8 cellular contexts compared by ENCODE assay signal in the genomic region with DNA sequence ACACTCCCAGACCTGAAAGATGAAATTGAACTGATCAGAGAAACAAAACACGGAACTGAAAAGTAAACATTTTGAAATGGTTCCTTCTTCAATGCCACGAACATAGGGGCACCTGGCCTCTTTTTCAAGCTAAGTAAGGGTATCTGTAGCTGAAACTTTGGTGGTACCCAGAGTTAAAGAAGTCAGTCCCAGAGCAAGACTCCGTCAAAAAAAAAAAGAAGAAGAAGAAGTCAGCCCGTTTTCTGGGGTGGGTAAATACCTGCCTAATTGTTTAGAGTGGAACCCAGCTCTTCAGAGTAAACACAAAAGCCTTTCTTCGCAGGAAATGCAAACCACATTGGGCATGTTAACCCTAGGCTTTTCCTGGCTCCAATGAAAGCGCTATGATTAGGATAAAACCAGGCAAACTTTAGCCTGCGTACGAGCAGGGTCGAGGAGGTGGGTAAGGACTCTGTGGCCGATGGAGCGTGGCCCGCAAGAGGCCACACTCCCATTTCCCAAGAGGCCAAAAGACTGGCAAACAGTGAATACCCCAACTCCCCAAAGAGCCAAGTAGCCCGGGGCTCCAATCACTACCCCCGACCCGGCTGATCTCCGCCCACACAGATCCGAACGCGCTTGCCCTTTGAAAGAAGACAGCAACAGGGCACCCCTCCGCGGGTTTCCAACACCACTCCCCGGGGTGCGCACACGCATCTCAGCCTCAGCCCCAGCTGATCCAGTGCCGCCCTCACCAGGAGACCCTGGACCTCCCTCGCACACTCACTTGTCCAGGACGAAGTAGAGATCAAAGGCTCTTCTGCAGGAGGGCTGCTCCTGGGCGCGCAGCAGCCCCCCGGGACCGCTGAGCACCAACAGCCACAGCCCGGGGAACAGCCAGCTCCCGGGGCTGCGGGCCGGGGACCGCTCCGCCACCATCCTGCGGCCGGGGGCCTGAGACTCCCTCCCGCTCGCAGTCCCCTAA. TPM values are rescaled to one million over a fixed set of nuclear protein-coding genes. Genes with fewer than 3 reads are reported as not detected.
A peak's percentile ranks its signal among the peaks of the same experiment; 100 is the strongest.
DNase-seq lines count a peak whose midpoint lies in the region; ATAC-seq and TF ChIP-seq lines count a peak whose summit lies in the region.

No MANE protein-coding gene starts in this region.

- H3K36me3 ChIP-seq in thyroid gland = no peaks in the 10 kb centered on the region

- intact Hi-C loops in thyroid gland (cut with DNase I) = no loop called here

- DNase-seq in NCI-H1694 treated with DMSO at 0.1 percent for 48 hours (lab: John Stamatoyannopoulos, UW) (peak; percentile 16), NCI-H1694 (lab: John Stamatoyannopoulos, UW) (no peak), NCI-H510A treated with DMSO at 0.1 percent for 48 hours (lab: John Stamatoyannopoulos, UW) (peak; percentile 21), thyroid gland (peak; percentile 29 to 41)
- peak; percentile 76 for DNase-seq in activated CD8-positive, alpha-beta memory T cell treated with anti-CD3 and anti-CD28 coated beads, Interleukin-2, amount 50 U/mL, for 48 hours
- DNase-seq in naive thymus-derived CD8-positive, alpha-beta T cell = peak; percentile 29 to 81 (median 58)

- no peak for TF ChIP-seq POLR2A in thyroid gland (IDR thresholded peaks at IDR 0.05)

- peak overlapping the region; percentile 23 to 81 (median 78) for H3K4me3 ChIP-seq in thyroid gland (replicated peaks in 1 of 3)

- peaks cover 18 to 73% (median 45%) of the 10 kb centered on the region in 4 donors for H3K4me1 Mint-ChIP-seq in naive thymus-derived CD8-positive, alpha-beta T cell

- H3K27ac Mint-ChIP-seq in naive thymus-derived CD8-positive, alpha-beta T cell = peak overlapping the region; percentile 87 to 99 (median 97)

- H3K36me3 Mint-ChIP-seq in naive thymus-derived CD8-positive, alpha-beta T cell = peaks cover 0 to 22% (median 4%) of the 10 kb centered on the region in 3 donors

- peak; percentile 15 for ATAC-seq in HG02884 (IDR thresholded peaks at IDR 0.05; ENCODE audit: unreplicated experiment)
- peak; percentile 25 for ATAC-seq in esophagus mucosa
- peak; percentile 63 to 68 for ATAC-seq in naive thymus-derived CD8-positive, alpha-beta T cell

- no peaks in the 10 kb centered on the region for H3K27me3 ChIP-seq in thyroid gland

- no peaks in the 10 kb centered on the region for H3K9me3 Mint-ChIP-seq in naive thymus-derived CD8-positive, alpha-beta T cell

- H3K9me3 ChIP-seq in thyroid gland = no peaks in the 10 kb centered on the region

- WGBS in thyroid gland, 2 donors = 12 to 13% methylated on average over 19 to 21 of the region's 41 CpGs

- POLR2A ChIA-PET in naive thymus-derived CD8-positive, alpha-beta T cell (lab: Charles Lee) = interaction anchor here (0.9 to 2.8 kb wide), 7 partner anchors 11 to 131 kb away, joined by 3 to 19 read pairs (median 3); no protein-coding TSS in a partner anchor

- no peak for TF ChIP-seq CTCF in thyroid gland (IDR thresholded peaks at IDR 0.05)

- peaks cover 0 to 6% of the 10 kb centered on the region in 2 donors for H3K4me1 ChIP-seq in thyroid gland

- no peaks in the 10 kb centered on the region for H3K27me3 Mint-ChIP-seq in naive thymus-derived CD8-positive, alpha-beta T cell

- H3K4me3 Mint-ChIP-seq in naive thymus-derived CD8-positive, alpha-beta T cell = peak overlapping the region; percentile 88 to 99 (median 97)

- peak overlapping the region; percentile 71 to 83 (median 83) for H3K27ac ChIP-seq in thyroid gland

RNA-seq across cellular contexts. Expression of gene ANTXR2, which starts 1.1 kb away (rescaled TPM):
- total RNA-seq in esophagus mucosa (1.8 TPM), thyroid gland (10 to 100 TPM; 21.2 to 46.1 (median 24.3) TPM)
- 10 to 100 TPM; 19.3 to 21.9 TPM for total RNA-seq in naive thymus-derived CD8-positive, alpha-beta T cell
- polyA plus RNA-seq in naive thymus-derived CD8-positive, alpha-beta T cell = 10 to 100 TPM; 11.4 to 22.1 (median 11.5) TPM

Comparison
In these comparisons a context has a peak if more than half of its experiments do, and no peak if none do; other contexts are left out.
1. ATAC-seq: peak in every context shown above with its lines; median percentile 66 in naive thymus-derived CD8-positive, alpha-beta T cell; 25 in esophagus mucosa; 15 in HG02884.